In genomic region chr10:132685921-132686680, GRCh38 we compare ENCODE assay signal across 12 cellular contexts.
DNase-seq lines count a peak whose midpoint lies in the region; ATAC-seq, FAIRE-seq and TF ChIP-seq lines count a peak whose summit lies in the region.
"Had no signal": no experiment of that assay in that cellular context is flagged by ENCODE, and none has a peak within 500 bp of the region (broad histone marks: within the 10 kb centered on the region; RNA-seq: fewer than 3 reads in every experiment).

No MANE protein-coding gene starts in this region.

- 92 to 97% (median 95%) methylated on average over 15 to 25 of the region's 25 CpGs for WGBS in adrenal gland, 4 donors
- 93 to 97% methylated on average over 25 of the region's 25 CpGs for WGBS in sigmoid colon, 2 donors

- no peak for TF ChIP-seq CTCF in adrenal gland (IDR thresholded peaks at IDR 0.05)
- no peak for TF ChIP-seq CTCF in sigmoid colon (IDR thresholded peaks at IDR 0.05)
- TF ChIP-seq CTCF in WERI-Rb-1 (IDR thresholded peaks at IDR 0.05; ENCODE audit: low read depth, low read length), result no peak

- no peak for TF ChIP-seq EP300 in sigmoid colon (IDR thresholded peaks at IDR 0.05)

- no peaks in the 10 kb centered on the region for H3K9me3 ChIP-seq in adrenal gland (replicated peaks in 1 of 3)
- no peaks in the 10 kb centered on the region for H3K9me3 ChIP-seq in sigmoid colon
- H3K9me3 ChIP-seq in WERI-Rb-1 (ENCODE audit: severe bottlenecking), result no peaks in the 10 kb centered on the region
- H3K9me3 ChIP-seq: colonic mucosa, SK-N-SH, thyroid gland had no signal

- H3K4me3 ChIP-seq in adrenal gland (no peak overlapping the region), sigmoid colon (no peak overlapping the region), WERI-Rb-1 (ENCODE audit: low read depth, low read length) (no peak overlapping the region)
- H3K4me3 ChIP-seq: colonic mucosa, thyroid gland had no signal

- H3K27me3 ChIP-seq in adrenal gland (no peaks in the 10 kb centered on the region), sigmoid colon (no peaks in the 10 kb centered on the region), WERI-Rb-1 (ENCODE audit: insufficient read depth, low read depth, severe bottlenecking) (no peaks in the 10 kb centered on the region)
- H3K27me3 ChIP-seq: colonic mucosa, thyroid gland had no signal

- DNase-seq in GM12891 (ENCODE audit: insufficient read length, low spot score), result no peak
- DNase-seq in adrenal gland, result peak in 4 of 7 donors; percentile 1 to 41 (median 8)
- peak; percentile 24 for DNase-seq in left lobe of liver (ENCODE audit: low spot score)
- DNase-seq in sigmoid colon, result peak; percentile 46
- no peak for DNase-seq in OCI-M1 (lab: John Stamatoyannopoulos, UW)
- DNase-seq in NCI-H345 (lab: John Stamatoyannopoulos, UW), result no peak
- DNase-seq in WERI-Rb-1, result no peak
- DNase-seq: NCI-H2081 treated with DMSO at 0.1 percent for 48 hours, SK-N-SH had no signal

- intact Hi-C loops in adrenal gland (cut with DNase I) (no loop called here), sigmoid colon (cut with DNase I) (no loop called here)

- TF ChIP-seq POLR2A in GM12891 (IDR thresholded peaks at IDR 0.05; ENCODE audit: low read depth, low read length), result no peak
- TF ChIP-seq POLR2A in adrenal gland (IDR thresholded peaks at IDR 0.05), result no peak
- no peak for TF ChIP-seq POLR2A in sigmoid colon (IDR thresholded peaks at IDR 0.05)

- H3K36me3 ChIP-seq in adrenal gland (replicated peaks in 1 of 2), result peaks cover 0 to under 1% of the 10 kb centered on the region in 2 donors
- peaks cover 4 to 13% (median 11%) of the 10 kb centered on the region in 4 donors for H3K36me3 ChIP-seq in sigmoid colon
- no peaks in the 10 kb centered on the region for H3K36me3 ChIP-seq in WERI-Rb-1
- H3K36me3 ChIP-seq: colonic mucosa had no signal

- H3K4me1 ChIP-seq in adrenal gland (replicated peaks in 1 of 2), result peaks cover 3 to 12% of the 10 kb centered on the region in 2 donors
- H3K4me1 ChIP-seq in sigmoid colon, result peaks cover 0 to 10% (median 5%) of the 10 kb centered on the region in 4 donors
- H3K4me1 ChIP-seq: thyroid gland had no signal

- FAIRE-seq in GM12891 (lab: Jason Lieb, UNC), result peak; percentile 16

- H3K27ac ChIP-seq in adrenal gland (no peak overlapping the region), sigmoid colon (peak overlapping the region in 1 of 4 donors; percentile 40), WERI-Rb-1 (no peak overlapping the region)
- H3K27ac ChIP-seq: colonic mucosa, thyroid gland had no signal

- no peak for ATAC-seq in left lobe of liver
- ATAC-seq in GM21360 (IDR thresholded peaks at IDR 0.05; ENCODE audit: unreplicated experiment), result no peak

TF ChIP-seq in GM12891, 5 proteins besides CTCF, POLR2A, EP300 and RAD21:
- TF ChIP-seq POLR2AphosphoS5 (IDR thresholded peaks at IDR 0.05; ENCODE audit: low read depth, low read length) (no peak), SPI1 (IDR thresholded peaks at IDR 0.05; ENCODE audit: low read depth, low read length) (no peak), PAX5 (IDR thresholded peaks at IDR 0.05; ENCODE audit: insufficient read depth, low read length, severe bottlenecking) (no peak), POU2F2 (IDR thresholded peaks at IDR 0.05; ENCODE audit: low read depth, low read length) (no peak)

Comparison
In these comparisons a context has a peak if more than half of its experiments do, and no peak if none do; other contexts are left out.
1. DNase-seq: peak in adrenal gland (4 of 7), left lobe of liver (single experiment) and sigmoid colon (single experiment); none in GM12891 (single experiment), OCI-M1 (single experiment), NCI-H345 (single experiment) and WERI-Rb-1 (single experiment).